ENCODE assay signal across 1 cellular context in genomic region chr5:135465391-135466122, GRCh38.
TF ChIP-seq lines count a peak whose summit lies in the region.

No MANE protein-coding gene starts in this region.

TF ChIP-seq in K562, 482 proteins besides CTCF, POLR2A, EP300 and RAD21:
- TF ChIP-seq KLF13 (tag; IDR thresholded peaks at IDR 0.05; ENCODE audit: borderline replicate concordance, low read depth) (no peak), GTF2B (IDR thresholded peaks at IDR 0.05; ENCODE audit: extremely low read depth, insufficient read length) (no peak), ELK3 (CRISPR knock-in tag; IDR thresholded peaks at IDR 0.05) (no peak)
